8 cellular contexts compared by ENCODE assay signal in the genomic region with DNA sequence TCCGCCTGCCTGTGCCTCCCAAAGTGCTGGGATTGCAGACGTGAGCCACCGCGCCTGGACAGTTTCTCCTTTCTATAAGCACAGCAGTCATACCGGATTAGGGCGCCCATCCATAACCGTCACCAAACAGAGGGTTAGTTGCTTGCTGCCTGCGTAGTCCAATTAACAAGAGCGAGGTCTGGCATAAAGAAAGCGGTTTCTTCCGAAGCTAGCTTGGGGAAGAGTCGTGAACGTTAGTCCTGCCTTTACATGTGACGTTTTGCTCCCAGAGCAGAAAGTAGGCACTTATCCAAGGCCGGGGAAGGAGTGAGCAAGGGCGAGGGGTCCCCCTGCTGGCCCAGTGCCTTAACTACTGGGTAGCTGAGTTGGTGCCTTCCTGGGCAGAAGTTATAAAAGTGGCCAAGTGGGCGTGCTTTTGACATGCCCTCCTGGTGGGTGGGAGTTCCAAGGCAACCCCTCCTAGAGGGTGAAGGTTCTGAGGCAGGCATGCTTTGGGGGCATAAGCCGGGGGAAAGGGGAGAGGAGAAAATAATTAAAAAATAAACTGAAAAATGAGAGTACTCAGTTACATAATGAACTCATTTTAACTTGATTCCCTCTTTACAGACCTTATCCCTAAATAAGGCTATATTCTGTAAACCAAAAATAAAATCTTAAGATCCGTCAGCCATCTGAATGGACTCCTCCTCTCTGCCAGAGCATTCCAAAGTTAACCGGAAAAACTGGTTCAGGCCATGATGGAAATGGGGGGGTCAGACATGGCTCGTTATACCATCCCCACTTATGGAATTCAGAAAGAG.
DNase-seq lines count a peak whose midpoint lies in the region; ATAC-seq and TF ChIP-seq lines count a peak whose summit lies in the region.

No MANE protein-coding gene starts in this region.

- DNase-seq in GM20000 (ENCODE audit: low spot score): peak; percentile 71
- peak; percentile 71 for DNase-seq in MM.1S
- peak; percentile 71 for DNase-seq in activated naive CD8-positive, alpha-beta T cell treated with anti-CD3 and anti-CD28 coated beads for 36 hours
- peak; percentile 88 for DNase-seq in Right ventricle myocardium inferior (ENCODE audit: missing footprints)
- DNase-seq in trophoblast cell: peak; percentile 75 to 91
- DNase-seq in tibial artery: peak; percentile 89 to 94

- H4K8ac ChIP-seq in trophoblast cell (ENCODE audit: low read depth, low read length): peak overlapping the region; percentile 88

- no peak overlapping the region for H3K4me3 Mint-ChIP-seq in activated naive CD8-positive, alpha-beta T cell treated with anti-CD3 and anti-CD28 coated beads for 36 hours

- no peaks in the 10 kb centered on the region for H3K79me2 ChIP-seq in MM.1S (ENCODE audit: low read length)
- H3K79me2 ChIP-seq in trophoblast cell (ENCODE audit: control insufficient read depth, insufficient read depth, low read length, poor library complexity): no peaks in the 10 kb centered on the region

- H3K36me3 Mint-ChIP-seq in activated naive CD8-positive, alpha-beta T cell treated with anti-CD3 and anti-CD28 coated beads for 36 hours: no peaks in the 10 kb centered on the region

- H3K4me1 Mint-ChIP-seq in activated naive CD8-positive, alpha-beta T cell treated with anti-CD3 and anti-CD28 coated beads for 36 hours: peaks cover 16% of the 10 kb centered on the region

- H3K4me2 ChIP-seq in MM.1S (ENCODE audit: low read depth, low read length) (peak overlapping the region; percentile 27; the same call in 1 of the 2 replicates), trophoblast cell (ENCODE audit: low read length) (peak overlapping the region; percentile 65)

- H3K4me3 ChIP-seq in MM.1S (ENCODE audit: low read length) (no peak overlapping the region), trophoblast cell (ENCODE audit: low read depth, low read length) (no peak overlapping the region), tibial artery (peak overlapping the region; percentile 54 to 57)

- H2BK120ac ChIP-seq in trophoblast cell (ENCODE audit: insufficient read depth, low read length, poor library complexity): peak overlapping the region; percentile 96

- TF ChIP-seq CTCF in C4-2B (conservative IDR thresholded peaks at IDR 0.05): peak; percentile 95
- TF ChIP-seq CTCF in GM20000 (IDR thresholded peaks at IDR 0.05; ENCODE audit: extremely low read depth, missing control alignments): peak; percentile 89
- peak; percentile 83 for TF ChIP-seq CTCF in MM.1S (IDR thresholded peaks at IDR 0.05; ENCODE audit: low read length)
- peak; percentile 81 to 84 for TF ChIP-seq CTCF in tibial artery (IDR thresholded peaks at IDR 0.05)

- H3K27ac ChIP-seq in C4-2B (peak overlapping the region; percentile 16), MM.1S (ENCODE audit: low read length) (no peak overlapping the region), trophoblast cell (ENCODE audit: low read depth, low read length) (peak overlapping the region; percentile 67), tibial artery (peak overlapping the region; percentile 81 to 82)

- peak overlapping the region; percentile 80 for H3K14ac ChIP-seq in trophoblast cell (ENCODE audit: low read length)

- no peaks in the 10 kb centered on the region for H3F3A ChIP-seq in MM.1S (ENCODE audit: insufficient read depth, low read length)

- ATAC-seq in SK-N-SH treated with all-trans-retinoic acid at 6 μM for 48 hours: peak; percentile 94
- ATAC-seq in Right ventricle myocardium inferior: peak; percentile 93

- peak overlapping the region; percentile 94 for H3K18ac ChIP-seq in trophoblast cell (ENCODE audit: low read length)

- no peaks in the 10 kb centered on the region for H3K4me1 ChIP-seq in MM.1S (ENCODE audit: low read length)
- H3K4me1 ChIP-seq in trophoblast cell (ENCODE audit: control insufficient read depth in 1 of 2, insufficient read depth in 2 of 2, low read length in 2 of 2): peaks cover 11 to 23% of the 10 kb centered on the region in 2 experiments
- H3K4me1 ChIP-seq in tibial artery: peaks cover 0 to 29% (median 16%) of the 10 kb centered on the region in 4 donors

- H3K27me3 ChIP-seq in MM.1S (replicated peaks; ENCODE audit: insufficient read depth, low read length) (no peaks in the 10 kb centered on the region), trophoblast cell (ENCODE audit: insufficient read depth, low read length) (no peaks in the 10 kb centered on the region), tibial artery (no peaks in the 10 kb centered on the region)

- peak overlapping the region; percentile 71 for H4K12ac ChIP-seq in trophoblast cell (ENCODE audit: low read depth, low read length)

- intact Hi-C loops in Right ventricle myocardium inferior (cut with DNase I): loop anchor here (1.0 to 10.0 kb wide), 3 partner anchors 142 to 996 kb away; partner anchors contain the start of genes FAM50B and NQO2
- intact Hi-C loops in tibial artery (cut with DNase I; ENCODE audit: low total_unique reads): loop anchor here (5.0 to 10.0 kb wide), 2 partner anchors 136 to 249 kb away; no protein-coding TSS in a partner anchor

- peak overlapping the region; percentile 92 for H2BK5ac ChIP-seq in trophoblast cell (ENCODE audit: low read depth, low read length, poor library complexity)

- H3K9me3 ChIP-seq in MM.1S (replicated peaks; ENCODE audit: insufficient read depth, low read length) (no peaks in the 10 kb centered on the region), trophoblast cell (ENCODE audit: insufficient read depth, low read depth, low read length) (no peaks in the 10 kb centered on the region), tibial artery (no peaks in the 10 kb centered on the region)

- peak overlapping the region; percentile 78 for H2BK12ac ChIP-seq in trophoblast cell (ENCODE audit: low read length)

- H3K9me2 ChIP-seq in MM.1S (replicated peaks; ENCODE audit: insufficient read depth, low read length): no peaks in the 10 kb centered on the region

- H3K27ac Mint-ChIP-seq in activated naive CD8-positive, alpha-beta T cell treated with anti-CD3 and anti-CD28 coated beads for 36 hours: no peak overlapping the region

- H3K36me3 ChIP-seq in MM.1S (replicated peaks; ENCODE audit: insufficient read depth, low read length) (no peaks in the 10 kb centered on the region), trophoblast cell (ENCODE audit: control insufficient read depth in 1 of 2, insufficient read depth in 2 of 2, low read length in 2 of 2) (no peaks in the 10 kb centered on the region), tibial artery (no peaks in the 10 kb centered on the region)

- H4K20me1 ChIP-seq in MM.1S (ENCODE audit: insufficient read depth, low read length): no peaks in the 10 kb centered on the region

- no peak overlapping the region for H3K23ac ChIP-seq in trophoblast cell (ENCODE audit: low read length)

- no peak overlapping the region for H2AK5ac ChIP-seq in trophoblast cell (ENCODE audit: low read length)

- no peak overlapping the region for H2AFZ ChIP-seq in MM.1S (ENCODE audit: low read length)
- peak overlapping the region; percentile 64 for H2AFZ ChIP-seq in trophoblast cell (ENCODE audit: insufficient read depth, low read length, poor library complexity)

- no peaks in the 10 kb centered on the region for H3K9me3 Mint-ChIP-seq in activated naive CD8-positive, alpha-beta T cell treated with anti-CD3 and anti-CD28 coated beads for 36 hours

- H4K91ac ChIP-seq in trophoblast cell (ENCODE audit: low read depth, low read length): peak overlapping the region; percentile 87

- WGBS in trophoblast cell (ENCODE audit: extremely low coverage, insufficient coverage, insufficient read length): no CpG with 5 or more reads among the region's 21 CpGs

- H3K79me1 ChIP-seq in trophoblast cell (ENCODE audit: low read length): peaks cover 5% of the 10 kb centered on the region

- no peaks in the 10 kb centered on the region for H3K27me3 Mint-ChIP-seq in activated naive CD8-positive, alpha-beta T cell treated with anti-CD3 and anti-CD28 coated beads for 36 hours

- peak overlapping the region; percentile 69 for H3K4ac ChIP-seq in trophoblast cell (ENCODE audit: low read depth, low read length)

- H3K9ac ChIP-seq in MM.1S (ENCODE audit: low read length) (no peak overlapping the region), trophoblast cell (ENCODE audit: low read length) (peak overlapping the region; percentile 49)

TF ChIP-seq in SK-N-SH treated with all-trans-retinoic acid at 6 μM for 48 hours, 23 proteins besides CTCF, POLR2A, EP300 and RAD21:
- TF ChIP-seq ISL1 (CRISPR knock-in tag; IDR thresholded peaks at IDR 0.05) (no peak), CSDC2 (CRISPR knock-in tag; IDR thresholded peaks at IDR 0.05) (0 out of 2 replicates have a peak, but pooled peaks have one; percentile 29), TOX (CRISPR knock-in tag; IDR thresholded peaks at IDR 0.05; ENCODE audit: borderline replicate concordance) (no peak), ARNTL (CRISPR knock-in tag; IDR thresholded peaks at IDR 0.05; ENCODE audit: borderline replicate concordance, low read depth) (no peak), ZFP3 (CRISPR knock-in tag; IDR thresholded peaks at IDR 0.05) (no peak), SNAI2 (CRISPR knock-in tag; IDR thresholded peaks at IDR 0.05) (no peak), BACH2 (CRISPR knock-in tag; IDR thresholded peaks at IDR 0.05; ENCODE audit: borderline replicate concordance) (no peak), TCF4 (CRISPR knock-in tag; IDR thresholded peaks at IDR 0.05; ENCODE audit: borderline replicate concordance) (no peak)

Comparison
In these comparisons a context has a peak if more than half of its experiments do, and no peak if none do; other contexts are left out.
1. H3K4me3 ChIP-seq: peak in tibial artery (2 of 2); none in MM.1S (single experiment) and trophoblast cell (single experiment).
2. Peak in every context shown above with its lines, with median percentiles within 50 percentile points of each other: CTCF ChIP-seq and DNase-seq.